In the genomic region with DNA sequence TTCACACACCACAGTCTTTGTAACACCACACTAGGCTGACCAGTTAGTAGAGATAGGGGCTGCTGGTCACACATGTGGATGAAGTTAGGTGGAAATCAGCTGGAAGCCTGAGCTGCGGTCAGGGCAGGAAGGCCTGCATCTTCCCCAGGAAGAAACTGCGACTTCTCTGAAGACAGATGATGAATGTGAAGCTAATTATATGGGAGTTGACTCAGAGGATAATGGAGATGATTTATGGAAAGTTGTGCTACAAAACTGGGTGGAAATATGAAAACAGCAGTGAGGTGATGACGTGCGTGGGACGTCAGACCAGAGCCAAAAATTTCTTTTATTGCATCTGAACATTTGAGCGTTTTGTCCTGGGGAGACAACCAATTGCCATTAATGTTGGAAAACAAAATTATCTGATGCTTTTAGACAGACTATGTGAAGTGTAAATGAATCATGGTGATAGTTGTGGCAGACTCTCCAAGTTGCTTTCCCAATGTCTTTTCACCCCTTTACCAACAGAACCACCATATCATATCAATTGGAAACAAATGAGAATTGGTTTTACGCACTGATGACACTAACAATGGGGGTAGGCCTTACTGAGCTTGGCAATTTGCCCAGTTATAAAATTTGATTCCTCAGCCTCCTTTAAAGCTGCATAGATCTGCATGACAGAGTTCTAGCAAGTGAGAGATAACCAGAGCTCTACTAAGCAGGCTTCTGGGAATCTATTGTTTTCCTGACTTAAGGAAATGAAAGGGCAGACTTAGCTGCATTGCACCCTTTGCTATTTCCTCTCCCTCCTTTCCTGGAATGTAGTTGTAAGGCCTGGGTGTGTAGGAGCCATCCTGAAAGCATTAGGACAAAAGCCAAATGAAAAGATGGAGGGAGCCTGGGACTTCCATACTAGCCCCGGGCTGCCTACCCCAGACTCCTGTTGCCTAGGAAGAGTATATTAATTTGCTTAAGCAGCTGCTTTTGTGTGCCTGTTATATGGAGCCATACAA, we compare ENCODE assay signal across 14 cellular contexts.
A peak's percentile ranks its signal among the peaks of the same experiment; 100 is the strongest.
DNase-seq lines count a peak whose midpoint lies in the region; ATAC-seq and TF ChIP-seq lines count a peak whose summit lies in the region.
"Had no signal": no experiment of that assay in that cellular context is flagged by ENCODE, and none has a peak within 500 bp of the region (broad histone marks: within the 10 kb centered on the region; RNA-seq: fewer than 3 reads in every experiment).

No MANE protein-coding gene starts in this region.

- TF ChIP-seq POLR2A in right lobe of liver (IDR thresholded peaks at IDR 0.05) (no peak), upper lobe of left lung (IDR thresholded peaks at IDR 0.05) (no peak)

- H3K4me3 Mint-ChIP-seq in chondrocyte (ENCODE audit: unreplicated experiment) = no peak overlapping the region
- H3K4me3 Mint-ChIP-seq: activated T-cell treated with anti-CD3 and anti-CD28 coated beads, Interleukin-2, amount 50 U/mL, for 72 hours had no signal

- H3K9me3 ChIP-seq in right lobe of liver (no peaks in the 10 kb centered on the region), upper lobe of left lung (peaks cover 0 to 4% (median 0%) of the 10 kb centered on the region in 4 donors)
- H3K9me3 ChIP-seq: tibial nerve had no signal

- TF ChIP-seq CTCF in AG10803 (conservative IDR thresholded peaks at IDR 0.05; ENCODE audit: low read length) (no peak), right lobe of liver (IDR thresholded peaks at IDR 0.05) (no peak), chondrocyte (IDR thresholded peaks at IDR 0.05) (no peak), upper lobe of left lung (IDR thresholded peaks at IDR 0.05) (no peak)

- H3K4me3 ChIP-seq in AG10803 (ENCODE audit: low read length) (no peak overlapping the region), right lobe of liver (no peak overlapping the region), upper lobe of left lung (no peak overlapping the region)
- H3K4me3 ChIP-seq: tibial nerve had no signal

- no peak for TF ChIP-seq EP300 in upper lobe of left lung (IDR thresholded peaks at IDR 0.05)

- peak overlapping the region in 1 of 3 donors; percentile 7 for H3K27ac ChIP-seq in right lobe of liver
- no peak overlapping the region for H3K27ac ChIP-seq in upper lobe of left lung
- H3K27ac ChIP-seq: tibial nerve had no signal

- no peaks in the 10 kb centered on the region for H3K36me3 Mint-ChIP-seq in chondrocyte (ENCODE audit: low read depth)

- ATAC-seq in right lobe of liver = peak; percentile 72 to 92 (median 85)
- ATAC-seq in upper lobe of left lung (ENCODE audit: low FRiP score in 2 of 2) = no peak
- ATAC-seq: activated T-cell treated with anti-CD3 and anti-CD28 coated beads, Interleukin-2, amount 50 U/mL, for 72 hours had no signal

- H3K36me3 ChIP-seq in right lobe of liver (no peaks in the 10 kb centered on the region), upper lobe of left lung (no peaks in the 10 kb centered on the region)
- H3K36me3 ChIP-seq: tibial nerve had no signal

- peaks cover 1% of the 10 kb centered on the region for H3K27me3 Mint-ChIP-seq in chondrocyte (ENCODE audit: low read depth)

- DNase-seq in AG10803 (ENCODE audit: low read depth) = peak; percentile 1
- DNase-seq in HT1080 (ENCODE audit: low read depth) = peak; percentile 8
- DNase-seq in dermis blood vessel endothelial cell = peak; percentile 97
- DNase-seq in right lobe of liver = no peak
- no peak for DNase-seq in chondrocyte (ENCODE audit: low spot score)
- no peak for DNase-seq in NCI-H2107 treated with DMSO at 0.1 percent for 48 hours (lab: John Stamatoyannopoulos, UW; ENCODE audit: unreplicated experiment)
- DNase-seq in upper lobe of left lung = no peak
- no peak for DNase-seq in LoVo (ENCODE audit: low spot score)
- DNase-seq: activated CD4-positive, alpha-beta T cell treated with anti-CD3 and anti-CD28 coated beads, Interleukin-2, amount 50 U/mL, for 1 hour; activated T-cell treated with anti-CD3 and anti-CD28 coated beads, Interleukin-2, amount 50 U/mL, for 72 hours; retina; stimulated activated CD4-positive, alpha-beta T cell treated with anti-CD3 and anti-CD28 coated beads, Interleukin-4, amount 100 ng/mL, for 1 hour; T1000 had no signal

- H3K27me3 ChIP-seq in right lobe of liver = no peaks in the 10 kb centered on the region
- H3K27me3 ChIP-seq in upper lobe of left lung = no peaks in the 10 kb centered on the region
- H3K27me3 ChIP-seq: tibial nerve had no signal

- H3K4me1 ChIP-seq in right lobe of liver (no peaks in the 10 kb centered on the region), upper lobe of left lung (no peaks in the 10 kb centered on the region)
- H3K4me1 ChIP-seq: tibial nerve had no signal

- 63% methylated on average over 8 of the region's 8 CpGs for WGBS in right lobe of liver (ENCODE audit: insufficient coverage, low coverage, low lambda C conversion rate, missing lambda C conversion rate)
- 63 to 71% methylated on average over 8 of the region's 8 CpGs for WGBS in upper lobe of left lung, 2 donors

- intact Hi-C loops in right lobe of liver (cut with DNase I) = no loop called here

- peaks cover 3% of the 10 kb centered on the region for H3K9me3 Mint-ChIP-seq in chondrocyte (ENCODE audit: low read depth)
- H3K9me3 Mint-ChIP-seq: activated T-cell treated with anti-CD3 and anti-CD28 coated beads, Interleukin-2, amount 50 U/mL, for 72 hours had no signal

- no peaks in the 10 kb centered on the region for H3K4me1 Mint-ChIP-seq in chondrocyte (ENCODE audit: low read depth)

- no peak overlapping the region for H3K27ac Mint-ChIP-seq in chondrocyte (ENCODE audit: unreplicated experiment)
- H3K27ac Mint-ChIP-seq: activated T-cell treated with anti-CD3 and anti-CD28 coated beads, Interleukin-2, amount 50 U/mL, for 72 hours had no signal

Comparison
In these comparisons a context has a peak if more than half of its experiments do, and no peak if none do; other contexts are left out.
1. DNase-seq: peak in AG10803 (single experiment), HT1080 (single experiment) and dermis blood vessel endothelial cell (single experiment); none in right lobe of liver (0 of 3), chondrocyte (single experiment), NCI-H2107 treated with DMSO at 0.1 percent for 48 hours (single experiment), upper lobe of left lung (0 of 2) and LoVo (single experiment).
2. ATAC-seq: peak in right lobe of liver (4 of 4); none in upper lobe of left lung (0 of 2).